ENCODE assay signal across 11 cellular contexts in genomic region chr2:15942711-15943345, GRCh38. TPM values are rescaled to one million over a fixed set of nuclear protein-coding genes. Genes with fewer than 3 reads are reported as not detected.
DNase-seq lines count a peak whose midpoint lies in the region; ATAC-seq and TF ChIP-seq lines count a peak whose summit lies in the region.
"Had no signal": no experiment of that assay in that cellular context is flagged by ENCODE, and none has a peak within 500 bp of the region (broad histone marks: within the 10 kb centered on the region; RNA-seq: fewer than 3 reads in every experiment).

No MANE protein-coding gene starts in this region.

- H3K9me3 ChIP-seq in CD8-positive, alpha-beta T cell (ENCODE audit: low read length), result no peaks in the 10 kb centered on the region
- H3K9me3 ChIP-seq in iPS DF 6.9 (ENCODE audit: control insufficient read depth, insufficient read depth, low read length) (no peaks in the 10 kb centered on the region), gastrocnemius medialis (no peaks in the 10 kb centered on the region)
- H3K9me3 ChIP-seq: mucosa of descending colon had no signal

- no CpG with 5 or more reads among the region's 34 CpGs for WGBS in iPS DF 6.9 (ENCODE audit: insufficient coverage, insufficient read length)

- peaks cover 33% of the 10 kb centered on the region for H3K27me3 Mint-ChIP-seq in CD8-positive, alpha-beta T cell (ENCODE audit: low read depth)

- ATAC-seq in CD8-positive, alpha-beta T cell, result no peak
- ATAC-seq in gastrocnemius medialis (no peak), HG03196 (IDR thresholded peaks at IDR 0.05; ENCODE audit: unreplicated experiment) (no peak)
- ATAC-seq: activated CD8-positive, alpha-beta T cell treated with anti-CD3 and anti-CD28 coated beads, Interleukin-2, amount 10 ng/mL, durations not matched to agents 7 days and 5 days had no signal

- peaks cover 9% of the 10 kb centered on the region for H3K27me3 ChIP-seq in CD8-positive, alpha-beta T cell (ENCODE audit: insufficient read depth, low read length)
- H3K27me3 ChIP-seq in iPS DF 6.9 (ENCODE audit: control insufficient read depth, insufficient read depth, low read length) (no peaks in the 10 kb centered on the region), gastrocnemius medialis (peaks cover 21 to 36% (median 27%) of the 10 kb centered on the region in 3 donors)

- no peaks in the 10 kb centered on the region for H3K36me3 ChIP-seq in CD8-positive, alpha-beta T cell (ENCODE audit: insufficient read depth, low read length)
- H3K36me3 ChIP-seq in iPS DF 6.9 (ENCODE audit: control insufficient read depth, insufficient read depth, low read length) (peaks cover 13% of the 10 kb centered on the region), gastrocnemius medialis (no peaks in the 10 kb centered on the region)

- TF ChIP-seq CTCF in CD8-positive, alpha-beta T cell (IDR thresholded peaks at IDR 0.05), result no peak
- TF ChIP-seq CTCF in gastrocnemius medialis (IDR thresholded peaks at IDR 0.05 in 4 of 5, conservative IDR thresholded peaks at IDR 0.05 in 1 of 5), result no peak

- H3K9me3 Mint-ChIP-seq in CD8-positive, alpha-beta T cell, result no peaks in the 10 kb centered on the region

- in situ Hi-C loops in gastrocnemius medialis (cut with MboI; ENCODE audit: low sequenced_read_pairs in 4 of 4), result loop anchor here (25.0 kb wide), 6 partner anchors 306 to 819 kb away; no protein-coding TSS in a partner anchor

- H3K4me1 ChIP-seq in CD8-positive, alpha-beta T cell (ENCODE audit: insufficient read depth, low read length), result peaks cover 36% of the 10 kb centered on the region
- H3K4me1 ChIP-seq in iPS DF 6.9 (ENCODE audit: control insufficient read depth, insufficient read depth, low read length), result peaks cover 2% of the 10 kb centered on the region
- H3K4me1 ChIP-seq in gastrocnemius medialis, result peaks cover 23 to 43% of the 10 kb centered on the region in 2 donors

- H3K4me1 Mint-ChIP-seq in CD8-positive, alpha-beta T cell (ENCODE audit: low read depth), result peaks cover 31% of the 10 kb centered on the region

- peak overlapping the region; percentile 30 for H3K4me3 ChIP-seq in CD8-positive, alpha-beta T cell (ENCODE audit: low read depth, low read length)
- H3K4me3 ChIP-seq in iPS DF 6.9 (ENCODE audit: low read length), result peak overlapping the region; percentile 98
- H3K4me3 ChIP-seq in gastrocnemius medialis, result peak overlapping the region; percentile 16 to 56 (median 44)
- H3K4me3 ChIP-seq: mucosa of descending colon had no signal

- CTCF ChIA-PET in CD8-positive, alpha-beta T cell (lab: Charles Lee), result interaction anchor here (3.7 kb wide), 1 partner anchor 666 kb away, joined by 20 read pairs; no protein-coding TSS in a partner anchor

- H3K27ac Mint-ChIP-seq in CD8-positive, alpha-beta T cell, result no peak overlapping the region
- H3K27ac Mint-ChIP-seq: activated CD8-positive, alpha-beta T cell treated with anti-CD3 and anti-CD28 coated beads, Interleukin-2, amount 10 ng/mL, durations not matched to agents 7 days and 5 days had no signal

- intact Hi-C loops in CD8-positive, alpha-beta T cell (cut with DNase I, micrococcal nuclease), result loop anchor here in 1 of 2 experiments (5.0 kb wide), 1 partner anchor 339 kb away; no protein-coding TSS in a partner anchor
- intact Hi-C loops in gastrocnemius medialis (cut with DNase I; ENCODE audit: low total_unique reads), result loop anchor here (5.0 to 10.0 kb wide), 3 partner anchors 308 to 814 kb away; no protein-coding TSS in a partner anchor

- H3K36me3 Mint-ChIP-seq in CD8-positive, alpha-beta T cell, result no peaks in the 10 kb centered on the region

- no peak for DNase-seq in CD8-positive, alpha-beta T cell
- DNase-seq in NCI-H69 (lab: John Stamatoyannopoulos, UW) (peak; percentile 100), iPS DF 6.9 (ENCODE audit: low read depth, low spot score) (no peak), gastrocnemius medialis (no peak), middle frontal gyrus (ENCODE audit: extremely low spot score, low spot score) (no peak), OCI-M2 (lab: John Stamatoyannopoulos, UW; ENCODE audit: unreplicated experiment) (no peak)
- no peak for DNase-seq in activated CD4-positive, alpha-beta T cell treated with anti-CD3 and anti-CD28 coated beads, Interleukin-2, amount 50 U/mL, for 48 hours
- DNase-seq: activated CD8-positive, alpha-beta T cell treated with anti-CD3 and anti-CD28 coated beads, Interleukin-2, amount 10 ng/mL, durations not matched to agents 7 days and 5 days; IMR-90 had no signal

- H3K27ac ChIP-seq in CD8-positive, alpha-beta T cell (ENCODE audit: low read depth, low read length), result no peak overlapping the region
- H3K27ac ChIP-seq in iPS DF 6.9 (ENCODE audit: low read length) (no peak overlapping the region), gastrocnemius medialis (no peak overlapping the region)

- POLR2A ChIA-PET in CD8-positive, alpha-beta T cell (lab: Charles Lee), result interaction anchor here (2.3 kb wide), 1 partner anchor 23 kb away, joined by 9 read pairs; no protein-coding TSS in a partner anchor

- H3K4me3 Mint-ChIP-seq in CD8-positive, alpha-beta T cell, result peak overlapping the region; percentile 72
- H3K4me3 Mint-ChIP-seq: activated CD8-positive, alpha-beta T cell treated with anti-CD3 and anti-CD28 coated beads, Interleukin-2, amount 10 ng/mL, durations not matched to agents 7 days and 5 days had no signal

- no peak for TF ChIP-seq POLR2A in gastrocnemius medialis (IDR thresholded peaks at IDR 0.05)

RNA-seq across cellular contexts. Expression of gene MYCN, which starts 2.5 kb away (rescaled TPM):
- not detected for total RNA-seq in CD8-positive, alpha-beta T cell
- total RNA-seq in gastrocnemius medialis, result under 1 TPM in 2 of 4 donors, not detected in 2; 0.17 to 0.25 TPM
- total RNA-seq: activated CD8-positive, alpha-beta T cell treated with anti-CD3 and anti-CD28 coated beads, Interleukin-2, amount 10 ng/mL, durations not matched to agents 7 days and 5 days; IMR-90 had no signal

Comparison
In these comparisons a context has a peak if more than half of its experiments do, and no peak if none do; other contexts are left out.
1. H3K4me3 ChIP-seq: peak in every context shown above with its lines; median percentile 98 in iPS DF 6.9; 44 in gastrocnemius medialis; 30 in CD8-positive, alpha-beta T cell.